ENCODE assay signal across 23 cellular contexts in the genomic region with DNA sequence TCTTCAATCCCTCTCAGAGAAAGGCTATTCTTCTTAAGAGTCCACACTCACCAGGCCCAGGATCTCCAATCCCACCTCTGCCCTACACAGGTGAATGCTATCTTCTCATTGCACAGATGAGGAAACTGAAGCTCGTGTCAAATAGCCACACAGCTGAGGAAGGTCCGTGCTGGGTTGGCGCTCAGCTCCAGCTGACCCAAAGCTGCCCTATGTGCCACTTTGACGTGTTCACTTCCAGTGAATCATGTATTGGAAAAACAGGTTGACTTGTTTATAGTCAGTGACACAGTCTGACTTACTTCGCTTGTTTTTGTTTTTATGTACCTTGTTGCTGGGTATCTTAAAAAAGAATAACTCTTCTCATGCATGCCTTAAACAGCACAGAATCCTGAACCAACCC. TPM values are rescaled to one million over a fixed set of nuclear protein-coding genes. Genes with fewer than 3 reads are reported as not detected.
A peak's percentile ranks its signal among the peaks of the same experiment; 100 is the strongest.
DNase-seq lines count a peak whose midpoint lies in the region; ATAC-seq and TF ChIP-seq lines count a peak whose summit lies in the region.
"Had no signal": no experiment of that assay in that cellular context is flagged by ENCODE, and none has a peak within 500 bp of the region (broad histone marks: within the 10 kb centered on the region; RNA-seq: fewer than 3 reads in every experiment).

No MANE protein-coding gene starts in this region.

- peaks cover 56% of the 10 kb centered on the region for H3F3A ChIP-seq in PC-9 (ENCODE audit: insufficient read depth, low read depth)

- H3K4me1 Mint-ChIP-seq in activated CD4-positive, alpha-beta memory T cell treated with anti-CD3 and anti-CD28 coated beads, Interleukin-2, amount 10 ng/mL, durations not matched to agents 7 days and 5 days: peaks cover 5% of the 10 kb centered on the region

- H3K18ac ChIP-seq in trophoblast cell (ENCODE audit: low read length): no peak overlapping the region

- H3K9me3 ChIP-seq in right atrium auricular region (no peaks in the 10 kb centered on the region), PC-9 (ENCODE audit: insufficient read depth, low read depth) (0 out of 2 replicates have a peak, but pooled peaks cover 1% of the 10 kb centered on the region), trophoblast cell (ENCODE audit: insufficient read depth, low read depth, low read length) (peaks cover 4% of the 10 kb centered on the region), body of pancreas (no peaks in the 10 kb centered on the region)
- H3K9me3 ChIP-seq: BE2C had no signal

- WGBS in trophoblast cell (ENCODE audit: extremely low coverage, insufficient coverage, insufficient read length): no CpG with 5 or more reads among the region's 5 CpGs
- 79 to 85% methylated on average over 5 of the region's 5 CpGs for WGBS in body of pancreas, 2 donors

- H4K8ac ChIP-seq in trophoblast cell (ENCODE audit: low read depth, low read length): no peak overlapping the region

- no peak overlapping the region for H4K12ac ChIP-seq in trophoblast cell (ENCODE audit: low read depth, low read length)

- no peaks in the 10 kb centered on the region for H3K9me2 ChIP-seq in PC-9 (ENCODE audit: insufficient read depth)

- POLR2A ChIA-PET in PC-9 (lab: Charles Lee; ENCODE audit: unreplicated experiment): interaction anchor here (0.8 kb wide), 1 partner anchor 114 kb away, joined by 7 read pairs; no protein-coding TSS in a partner anchor
- POLR2A ChIA-PET in activated CD4-positive, alpha-beta memory T cell treated with anti-CD3 and anti-CD28 coated beads, Interleukin-2, amount 10 ng/mL, durations not matched to agents 7 days and 5 days (lab: Charles Lee): no interaction called here

- ATAC-seq in body of pancreas (no peak), GM18519 (IDR thresholded peaks at IDR 0.05; ENCODE audit: low FRiP score, unreplicated experiment) (no peak)
- ATAC-seq: GM12878 had no signal

- no peaks in the 10 kb centered on the region for H3K9me3 Mint-ChIP-seq in activated CD4-positive, alpha-beta memory T cell treated with anti-CD3 and anti-CD28 coated beads, Interleukin-2, amount 10 ng/mL, durations not matched to agents 7 days and 5 days
- H3K9me3 Mint-ChIP-seq: CD4-positive, alpha-beta T cell; CD8-positive, alpha-beta memory T cell had no signal

- intact Hi-C loops in cardiac septum (cut with DNase I): no loop called here
- intact Hi-C loops in PC-9 (cut with micrococcal nuclease; ENCODE audit: unreplicated experiment): no loop called here
- intact Hi-C loops in body of pancreas (cut with DNase I): no loop called here

- H3K27ac ChIP-seq in right atrium auricular region: no peak overlapping the region
- H3K27ac ChIP-seq in PC-9: peak overlapping the region; percentile 99; the same call in 1 of the 2 replicates
- no peak overlapping the region for H3K27ac ChIP-seq in trophoblast cell (ENCODE audit: low read depth, low read length)
- no peak overlapping the region for H3K27ac ChIP-seq in body of pancreas
- H3K27ac ChIP-seq: 22Rv1; BLaER1 treated with 17β-estradiol and CSF1 and Interleukin-3, amounts not matched to agents 10 nM and 100 nM had no signal

- H3K4me3 Mint-ChIP-seq in activated CD4-positive, alpha-beta memory T cell treated with anti-CD3 and anti-CD28 coated beads, Interleukin-2, amount 10 ng/mL, durations not matched to agents 7 days and 5 days: no peak overlapping the region
- H3K4me3 Mint-ChIP-seq: CD14-positive monocyte; CD4-positive, alpha-beta T cell had no signal

- TF ChIP-seq POLR2A in body of pancreas (IDR thresholded peaks at IDR 0.05): no peak

- H3K4me1 ChIP-seq in right atrium auricular region (no peaks in the 10 kb centered on the region), PC-9 (replicated peaks; ENCODE audit: insufficient read depth) (peaks cover 38% of the 10 kb centered on the region), trophoblast cell (ENCODE audit: control insufficient read depth in 1 of 2, insufficient read depth in 2 of 2, low read length in 2 of 2) (peaks cover 11 to 12% of the 10 kb centered on the region in 2 experiments), body of pancreas (peaks cover 9% of the 10 kb centered on the region)
- H3K4me1 ChIP-seq: BE2C had no signal

- H3K23ac ChIP-seq in trophoblast cell (ENCODE audit: low read length): no peak overlapping the region

- no peak overlapping the region for H2AK5ac ChIP-seq in trophoblast cell (ENCODE audit: low read length)

- H3K79me1 ChIP-seq in trophoblast cell (ENCODE audit: low read length): peaks cover 2% of the 10 kb centered on the region

- no peak overlapping the region for H2BK12ac ChIP-seq in trophoblast cell (ENCODE audit: low read length)

- no peak overlapping the region for H3K14ac ChIP-seq in trophoblast cell (ENCODE audit: low read length)

- H2BK5ac ChIP-seq in trophoblast cell (ENCODE audit: low read depth, low read length, poor library complexity): no peak overlapping the region

- peaks cover 13% of the 10 kb centered on the region for H3K27me3 Mint-ChIP-seq in activated CD4-positive, alpha-beta memory T cell treated with anti-CD3 and anti-CD28 coated beads, Interleukin-2, amount 10 ng/mL, durations not matched to agents 7 days and 5 days

- no peak overlapping the region for H2AFZ ChIP-seq in PC-9
- H2AFZ ChIP-seq in trophoblast cell (ENCODE audit: insufficient read depth, low read length, poor library complexity): no peak overlapping the region

- H3K36me3 Mint-ChIP-seq in activated CD4-positive, alpha-beta memory T cell treated with anti-CD3 and anti-CD28 coated beads, Interleukin-2, amount 10 ng/mL, durations not matched to agents 7 days and 5 days (ENCODE audit: low read depth): no peaks in the 10 kb centered on the region
- H3K36me3 Mint-ChIP-seq: CD14-positive monocyte; CD8-positive, alpha-beta memory T cell had no signal

- H3K4ac ChIP-seq in trophoblast cell (ENCODE audit: low read depth, low read length): no peak overlapping the region

- H3K27ac Mint-ChIP-seq in activated CD4-positive, alpha-beta memory T cell treated with anti-CD3 and anti-CD28 coated beads, Interleukin-2, amount 10 ng/mL, durations not matched to agents 7 days and 5 days: no peak overlapping the region
- H3K27ac Mint-ChIP-seq: CD14-positive monocyte; CD4-positive, alpha-beta T cell; CD8-positive, alpha-beta memory T cell had no signal

- no peaks in the 10 kb centered on the region for H3K27me3 ChIP-seq in right atrium auricular region
- no peaks in the 10 kb centered on the region for H3K27me3 ChIP-seq in PC-9 (ENCODE audit: insufficient read depth, low read depth)
- no peaks in the 10 kb centered on the region for H3K27me3 ChIP-seq in trophoblast cell (ENCODE audit: insufficient read depth, low read length)
- H3K27me3 ChIP-seq in body of pancreas: no peaks in the 10 kb centered on the region
- H3K27me3 ChIP-seq: BE2C had no signal

- H4K91ac ChIP-seq in trophoblast cell (ENCODE audit: low read depth, low read length): no peak overlapping the region

- H3K4me3 ChIP-seq in right atrium auricular region (no peak overlapping the region), PC-9 (no peak overlapping the region), trophoblast cell (ENCODE audit: low read depth, low read length) (no peak overlapping the region), body of pancreas (no peak overlapping the region)
- H3K4me3 ChIP-seq: BLaER1 treated with 17β-estradiol and CSF1 and Interleukin-3, amounts not matched to agents 10 nM and 100 nM; GM12878 had no signal

- H3K4me2 ChIP-seq in PC-9 (no peak overlapping the region), trophoblast cell (ENCODE audit: low read length) (no peak overlapping the region)
- H3K4me2 ChIP-seq: BLaER1 treated with 17β-estradiol and CSF1 and Interleukin-3, amounts not matched to agents 10 nM and 100 nM had no signal

- no peak overlapping the region for H3K9ac ChIP-seq in trophoblast cell (ENCODE audit: low read length)
- H3K9ac ChIP-seq: BLaER1 treated with 17β-estradiol and CSF1 and Interleukin-3, amounts not matched to agents 10 nM and 100 nM had no signal

- BruUV-seq in PC-9 (replicated peaks; lab: Mats Ljungman, UMichigan): no TSS peak

- no peaks in the 10 kb centered on the region for H4K20me1 ChIP-seq in PC-9 (ENCODE audit: insufficient read depth)
- H4K20me1 ChIP-seq: BLaER1 treated with 17β-estradiol and CSF1 and Interleukin-3, amounts not matched to agents 10 nM and 100 nM had no signal

- CTCF ChIA-PET in PC-9 (lab: Charles Lee): no interaction called here
- CTCF ChIA-PET in activated CD4-positive, alpha-beta memory T cell treated with anti-CD3 and anti-CD28 coated beads, Interleukin-2, amount 10 ng/mL, durations not matched to agents 7 days and 5 days (lab: Charles Lee): interaction anchor here (1.7 kb wide), 1 partner anchor 159 kb away, joined by 5 read pairs; no protein-coding TSS in a partner anchor

- TF ChIP-seq CTCF in right atrium auricular region (IDR thresholded peaks at IDR 0.05) (no peak), PC-9 (conservative IDR thresholded peaks at IDR 0.05) (no peak), body of pancreas (IDR thresholded peaks at IDR 0.05) (no peak)

- H3K79me2 ChIP-seq in PC-9 (ENCODE audit: low read depth): peaks cover 33% of the 10 kb centered on the region
- H3K79me2 ChIP-seq in trophoblast cell (ENCODE audit: control insufficient read depth, insufficient read depth, low read length, poor library complexity): no peaks in the 10 kb centered on the region

- H2BK120ac ChIP-seq in trophoblast cell (ENCODE audit: insufficient read depth, low read length, poor library complexity): no peak overlapping the region

- H3K36me3 ChIP-seq in right atrium auricular region: no peaks in the 10 kb centered on the region
- peaks cover 14% of the 10 kb centered on the region for H3K36me3 ChIP-seq in PC-9 (ENCODE audit: low read depth)
- no peaks in the 10 kb centered on the region for H3K36me3 ChIP-seq in trophoblast cell (ENCODE audit: control insufficient read depth in 1 of 2, insufficient read depth in 2 of 2, low read length in 2 of 2)
- no peaks in the 10 kb centered on the region for H3K36me3 ChIP-seq in body of pancreas (replicated peaks in 1 of 2; ENCODE audit: insufficient read depth in 1 of 2, low read depth in 2 of 2)
- H3K36me3 ChIP-seq: BE2C; BLaER1 treated with 17β-estradiol and CSF1 and Interleukin-3, amounts not matched to agents 10 nM and 100 nM had no signal

- DNase-seq in right atrium auricular region (ENCODE audit: low spot score): peak; percentile 21
- no peak for DNase-seq in cardiac septum (ENCODE audit: low spot score)
- DNase-seq in PC-9: peak in 1 of 2 experiments; percentile 40
- peak; percentile 27 to 66 for DNase-seq in trophoblast cell
- DNase-seq in dedifferentiated amniotic fluid mesenchymal stem cell (ENCODE audit: extremely low spot score): no peak
- no peak for DNase-seq in activated CD4-positive, alpha-beta memory T cell treated with anti-CD3 and anti-CD28 coated beads, Interleukin-2, amount 10 ng/mL, durations not matched to agents 7 days and 5 days
- no peak for DNase-seq in body of pancreas
- DNase-seq: ACHN; AML-193; BE2C; CD4-positive, alpha-beta T cell; CD8-positive, alpha-beta memory T cell; DMS 273 treated with DMSO at 0.1 percent for 48 hours; DMS79; EL; GDM1; GOT3; HCEC 1CT had no signal

RNA-seq across cellular contexts. Expression of a gene that starts 32.4 kb away (rescaled TPM):
- total RNA-seq in right atrium auricular region: 10 to 100 TPM; 14.7 to 19.7 TPM
- 7.8 TPM for total RNA-seq in cardiac septum
- total RNA-seq in PC-9 (2021): 462 and 469 TPM in 2 replicates
- polyA plus RNA-seq in trophoblast cell (2013): 1.6 and 2.0 TPM in 2 replicates
- total RNA-seq in activated CD4-positive, alpha-beta memory T cell treated with anti-CD3 and anti-CD28 coated beads, Interleukin-2, amount 10 ng/mL, durations not matched to agents 7 days and 5 days: not detected
- total RNA-seq in body of pancreas: 10 to 100 TPM; 19.5 to 33.9 TPM
- total RNA-seq: CD4-positive, alpha-beta T cell; CD8-positive, alpha-beta memory T cell had no signal
- polyA plus RNA-seq: CD14-positive monocyte; CD8-positive, alpha-beta memory T cell had no signal

Comparison
In these comparisons a context has a peak if more than half of its experiments do, and no peak if none do; other contexts are left out.
1. DNase-seq: peak in right atrium auricular region (single experiment) and trophoblast cell (2 of 2); none in cardiac septum (single experiment), dedifferentiated amniotic fluid mesenchymal stem cell (single experiment), activated CD4-positive, alpha-beta memory T cell treated with anti-CD3 and anti-CD28 coated beads, Interleukin-2, amount 10 ng/mL, durations not matched to agents 7 days and 5 days (single experiment) and body of pancreas (0 of 4).
2. RNA of a gene that starts 32.4 kb away (total RNA-seq): 462 to 469 TPM in PC-9; 19.5 to 33.9 TPM in body of pancreas, 14.7 to 19.7 TPM in right atrium auricular region, 7.8 TPM in cardiac septum (single experiment) and not detected in activated CD4-positive, alpha-beta memory T cell treated with anti-CD3 and anti-CD28 coated beads, Interleukin-2, amount 10 ng/mL, durations not matched to agents 7 days and 5 days; every median in the first group is over 10 times any median in the second.